ENCODE assay signal across 1 cellular context in genomic region chr19:17718988-17719711, GRCh38.
TF ChIP-seq lines count a peak whose summit lies in the region.

A gene with protein sequence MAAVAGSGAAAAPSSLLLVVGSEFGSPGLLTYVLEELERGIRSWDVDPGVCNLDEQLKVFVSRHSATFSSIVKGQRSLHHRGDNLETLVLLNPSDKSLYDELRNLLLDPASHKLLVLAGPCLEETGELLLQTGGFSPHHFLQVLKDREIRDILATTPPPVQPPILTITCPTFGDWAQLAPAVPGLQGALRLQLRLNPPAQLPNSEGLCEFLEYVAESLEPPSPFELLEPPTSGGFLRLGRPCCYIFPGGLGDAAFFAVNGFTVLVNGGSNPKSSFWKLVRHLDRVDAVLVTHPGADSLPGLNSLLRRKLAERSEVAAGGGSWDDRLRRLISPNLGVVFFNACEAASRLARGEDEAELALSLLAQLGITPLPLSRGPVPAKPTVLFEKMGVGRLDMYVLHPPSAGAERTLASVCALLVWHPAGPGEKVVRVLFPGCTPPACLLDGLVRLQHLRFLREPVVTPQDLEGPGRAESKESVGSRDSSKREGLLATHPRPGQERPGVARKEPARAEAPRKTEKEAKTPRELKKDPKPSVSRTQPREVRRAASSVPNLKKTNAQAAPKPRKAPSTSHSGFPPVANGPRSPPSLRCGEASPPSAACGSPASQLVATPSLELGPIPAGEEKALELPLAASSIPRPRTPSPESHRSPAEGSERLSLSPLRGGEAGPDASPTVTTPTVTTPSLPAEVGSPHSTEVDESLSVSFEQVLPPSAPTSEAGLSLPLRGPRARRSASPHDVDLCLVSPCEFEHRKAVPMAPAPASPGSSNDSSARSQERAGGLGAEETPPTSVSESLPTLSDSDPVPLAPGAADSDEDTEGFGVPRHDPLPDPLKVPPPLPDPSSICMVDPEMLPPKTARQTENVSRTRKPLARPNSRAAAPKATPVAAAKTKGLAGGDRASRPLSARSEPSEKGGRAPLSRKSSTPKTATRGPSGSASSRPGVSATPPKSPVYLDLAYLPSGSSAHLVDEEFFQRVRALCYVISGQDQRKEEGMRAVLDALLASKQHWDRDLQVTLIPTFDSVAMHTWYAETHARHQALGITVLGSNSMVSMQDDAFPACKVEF (plus strand): TSS chr19:17719480. CDS start chr19:17719503, 23 bp downstream.

TF ChIP-seq in HepG2, 621 proteins besides CTCF, POLR2A, EP300 and RAD21 (continued from another document and continues in another):
- TF ChIP-seq, protein P1, sequence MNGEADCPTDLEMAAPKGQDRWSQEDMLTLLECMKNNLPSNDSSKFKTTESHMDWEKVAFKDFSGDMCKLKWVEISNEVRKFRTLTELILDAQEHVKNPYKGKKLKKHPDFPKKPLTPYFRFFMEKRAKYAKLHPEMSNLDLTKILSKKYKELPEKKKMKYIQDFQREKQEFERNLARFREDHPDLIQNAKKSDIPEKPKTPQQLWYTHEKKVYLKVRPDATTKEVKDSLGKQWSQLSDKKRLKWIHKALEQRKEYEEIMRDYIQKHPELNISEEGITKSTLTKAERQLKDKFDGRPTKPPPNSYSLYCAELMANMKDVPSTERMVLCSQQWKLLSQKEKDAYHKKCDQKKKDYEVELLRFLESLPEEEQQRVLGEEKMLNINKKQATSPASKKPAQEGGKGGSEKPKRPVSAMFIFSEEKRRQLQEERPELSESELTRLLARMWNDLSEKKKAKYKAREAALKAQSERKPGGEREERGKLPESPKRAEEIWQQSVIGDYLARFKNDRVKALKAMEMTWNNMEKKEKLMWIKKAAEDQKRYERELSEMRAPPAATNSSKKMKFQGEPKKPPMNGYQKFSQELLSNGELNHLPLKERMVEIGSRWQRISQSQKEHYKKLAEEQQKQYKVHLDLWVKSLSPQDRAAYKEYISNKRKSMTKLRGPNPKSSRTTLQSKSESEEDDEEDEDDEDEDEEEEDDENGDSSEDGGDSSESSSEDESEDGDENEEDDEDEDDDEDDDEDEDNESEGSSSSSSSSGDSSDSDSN (CRISPR knock-in tag; IDR thresholded peaks at IDR 0.05), result no peak
- TF ChIP-seq TCF7L2 (IDR thresholded peaks at IDR 0.05; ENCODE audit: low read depth, low read length) (no peak), THAP9 (CRISPR knock-in tag; IDR thresholded peaks at IDR 0.05; ENCODE audit: borderline replicate concordance) (0 out of 2 replicates have a peak, but pooled peaks have one; percentile 34), ZNF274 (CRISPR knock-in tag; IDR thresholded peaks at IDR 0.05) (no peak), HDAC2 (CRISPR knock-in tag; IDR thresholded peaks at IDR 0.05) (peak; percentile 14; the same call in 1 of the 2 replicates), ZNF660 (CRISPR knock-in tag; IDR thresholded peaks at IDR 0.05; ENCODE audit: borderline replicate concordance, low read depth) (no peak), AHR (CRISPR knock-in tag; IDR thresholded peaks at IDR 0.05) (no peak), ARNT2 (CRISPR knock-in tag; IDR thresholded peaks at IDR 0.05; ENCODE audit: low read depth) (peak; percentile 69), U2AF2 (IDR thresholded peaks at IDR 0.05; ENCODE audit: low read depth, low read length) (no peak), ZNF205 (CRISPR knock-in tag; IDR thresholded peaks at IDR 0.05) (0 out of 2 replicates have a peak, but pooled peaks have one; percentile 28), HCFC1 (IDR thresholded peaks at IDR 0.05; ENCODE audit: low read depth, low read length) (peak; percentile 15; the same call in 1 of the 2 replicates), ETS1 (CRISPR knock-in tag; IDR thresholded peaks at IDR 0.05) (0 out of 2 replicates have a peak, but pooled peaks have one; percentile 45), FIP1L1 (IDR thresholded peaks at IDR 0.05; ENCODE audit: borderline replicate concordance, insufficient read depth, low read depth, low read length) (no peak), SPEN (CRISPR knock-in tag; IDR thresholded peaks at IDR 0.05; ENCODE audit: low read depth) (peak; percentile 43; the same call in 1 of the 2 replicates), ZBTB2 (CRISPR knock-in tag; IDR thresholded peaks at IDR 0.05; ENCODE audit: low read depth) (no peak), BRD4 (CRISPR knock-in tag; IDR thresholded peaks at IDR 0.05) (0 out of 2 replicates have a peak, but pooled peaks have one; percentile 40), ZNF501 (CRISPR knock-in tag; IDR thresholded peaks at IDR 0.05) (peak; percentile 91), FOXM1 (CRISPR knock-in tag; IDR thresholded peaks at IDR 0.05) (no peak), SP5 (CRISPR knock-in tag; IDR thresholded peaks at IDR 0.05; ENCODE audit: borderline replicate concordance, low read depth) (peak; percentile 67), KMT2B (CRISPR knock-in tag; IDR thresholded peaks at IDR 0.05) (0 out of 2 replicates have a peak, but pooled peaks have one; percentile 42), PRDM4 (CRISPR knock-in tag; IDR thresholded peaks at IDR 0.05; ENCODE audit: borderline replicate concordance) (no peak), YEATS2 (CRISPR knock-in tag; IDR thresholded peaks at IDR 0.05; ENCODE audit: borderline replicate concordance) (peak; percentile 69; the same call in 1 of the 2 replicates), ZNF7 (CRISPR knock-in tag; IDR thresholded peaks at IDR 0.05) (no peak), KDM5A (IDR thresholded peaks at IDR 0.05; ENCODE audit: borderline replicate concordance, low read length) (0 out of 2 replicates have a peak, but pooled peaks have one; percentile 27), PRMT3 (CRISPR knock-in tag; IDR thresholded peaks at IDR 0.05; ENCODE audit: borderline replicate concordance, low read depth) (0 out of 2 replicates have a peak, but pooled peaks have one; percentile 51)
- TF ChIP-seq, protein P2, sequence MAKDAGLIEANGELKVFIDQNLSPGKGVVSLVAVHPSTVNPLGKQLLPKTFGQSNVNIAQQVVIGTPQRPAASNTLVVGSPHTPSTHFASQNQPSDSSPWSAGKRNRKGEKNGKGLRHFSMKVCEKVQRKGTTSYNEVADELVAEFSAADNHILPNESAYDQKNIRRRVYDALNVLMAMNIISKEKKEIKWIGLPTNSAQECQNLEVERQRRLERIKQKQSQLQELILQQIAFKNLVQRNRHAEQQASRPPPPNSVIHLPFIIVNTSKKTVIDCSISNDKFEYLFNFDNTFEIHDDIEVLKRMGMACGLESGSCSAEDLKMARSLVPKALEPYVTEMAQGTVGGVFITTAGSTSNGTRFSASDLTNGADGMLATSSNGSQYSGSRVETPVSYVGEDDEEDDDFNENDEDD (CRISPR knock-in tag; IDR thresholded peaks at IDR 0.05; ENCODE audit: borderline replicate concordance), result peak; percentile 23; the same call in 1 of the 2 replicates
- TF ChIP-seq, protein P3, sequence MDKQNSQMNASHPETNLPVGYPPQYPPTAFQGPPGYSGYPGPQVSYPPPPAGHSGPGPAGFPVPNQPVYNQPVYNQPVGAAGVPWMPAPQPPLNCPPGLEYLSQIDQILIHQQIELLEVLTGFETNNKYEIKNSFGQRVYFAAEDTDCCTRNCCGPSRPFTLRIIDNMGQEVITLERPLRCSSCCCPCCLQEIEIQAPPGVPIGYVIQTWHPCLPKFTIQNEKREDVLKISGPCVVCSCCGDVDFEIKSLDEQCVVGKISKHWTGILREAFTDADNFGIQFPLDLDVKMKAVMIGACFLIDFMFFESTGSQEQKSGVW (CRISPR knock-in tag; IDR thresholded peaks at IDR 0.05; ENCODE audit: borderline replicate concordance), result no peak
- TF ChIP-seq, protein P4, sequence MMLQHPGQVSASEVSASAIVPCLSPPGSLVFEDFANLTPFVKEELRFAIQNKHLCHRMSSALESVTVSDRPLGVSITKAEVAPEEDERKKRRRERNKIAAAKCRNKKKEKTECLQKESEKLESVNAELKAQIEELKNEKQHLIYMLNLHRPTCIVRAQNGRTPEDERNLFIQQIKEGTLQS (CRISPR knock-in tag; IDR thresholded peaks at IDR 0.05), result 0 out of 2 replicates have a peak, but pooled peaks have one; percentile 8
- TF ChIP-seq, protein P5, sequence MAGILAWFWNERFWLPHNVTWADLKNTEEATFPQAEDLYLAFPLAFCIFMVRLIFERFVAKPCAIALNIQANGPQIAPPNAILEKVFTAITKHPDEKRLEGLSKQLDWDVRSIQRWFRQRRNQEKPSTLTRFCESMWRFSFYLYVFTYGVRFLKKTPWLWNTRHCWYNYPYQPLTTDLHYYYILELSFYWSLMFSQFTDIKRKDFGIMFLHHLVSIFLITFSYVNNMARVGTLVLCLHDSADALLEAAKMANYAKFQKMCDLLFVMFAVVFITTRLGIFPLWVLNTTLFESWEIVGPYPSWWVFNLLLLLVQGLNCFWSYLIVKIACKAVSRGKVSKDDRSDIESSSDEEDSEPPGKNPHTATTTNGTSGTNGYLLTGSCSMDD (CRISPR knock-in tag; IDR thresholded peaks at IDR 0.05), result no peak
- TF ChIP-seq, protein P6, sequence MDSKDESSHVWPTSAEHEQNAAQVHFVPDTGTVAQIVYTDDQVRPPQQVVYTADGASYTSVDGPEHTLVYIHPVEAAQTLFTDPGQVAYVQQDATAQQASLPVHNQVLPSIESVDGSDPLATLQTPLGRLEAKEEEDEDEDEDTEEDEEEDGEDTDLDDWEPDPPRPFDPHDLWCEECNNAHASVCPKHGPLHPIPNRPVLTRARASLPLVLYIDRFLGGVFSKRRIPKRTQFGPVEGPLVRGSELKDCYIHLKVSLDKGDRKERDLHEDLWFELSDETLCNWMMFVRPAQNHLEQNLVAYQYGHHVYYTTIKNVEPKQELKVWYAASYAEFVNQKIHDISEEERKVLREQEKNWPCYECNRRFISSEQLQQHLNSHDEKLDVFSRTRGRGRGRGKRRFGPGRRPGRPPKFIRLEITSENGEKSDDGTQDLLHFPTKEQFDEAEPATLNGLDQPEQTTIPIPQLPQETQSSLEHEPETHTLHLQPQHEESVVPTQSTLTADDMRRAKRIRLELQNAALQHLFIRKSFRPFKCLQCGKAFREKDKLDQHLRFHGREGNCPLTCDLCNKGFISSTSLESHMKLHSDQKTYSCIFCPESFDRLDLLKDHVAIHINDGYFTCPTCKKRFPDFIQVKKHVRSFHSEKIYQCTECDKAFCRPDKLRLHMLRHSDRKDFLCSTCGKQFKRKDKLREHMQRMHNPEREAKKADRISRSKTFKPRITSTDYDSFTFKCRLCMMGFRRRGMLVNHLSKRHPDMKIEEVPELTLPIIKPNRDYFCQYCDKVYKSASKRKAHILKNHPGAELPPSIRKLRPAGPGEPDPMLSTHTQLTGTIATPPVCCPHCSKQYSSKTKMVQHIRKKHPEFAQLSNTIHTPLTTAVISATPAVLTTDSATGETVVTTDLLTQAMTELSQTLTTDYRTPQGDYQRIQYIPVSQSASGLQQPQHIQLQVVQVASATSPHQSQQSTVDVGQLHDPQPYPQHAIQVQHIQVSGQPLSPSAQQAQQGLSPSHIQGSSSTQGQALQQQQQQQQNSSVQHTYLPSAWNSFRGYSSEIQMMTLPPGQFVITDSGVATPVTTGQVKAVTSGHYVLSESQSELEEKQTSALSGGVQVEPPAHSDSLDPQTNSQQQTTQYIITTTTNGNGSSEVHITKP (CRISPR knock-in tag; IDR thresholded peaks at IDR 0.05; ENCODE audit: low read depth), result peak; percentile 32; the same call in 1 of the 2 replicates
